In the genomic region with DNA sequence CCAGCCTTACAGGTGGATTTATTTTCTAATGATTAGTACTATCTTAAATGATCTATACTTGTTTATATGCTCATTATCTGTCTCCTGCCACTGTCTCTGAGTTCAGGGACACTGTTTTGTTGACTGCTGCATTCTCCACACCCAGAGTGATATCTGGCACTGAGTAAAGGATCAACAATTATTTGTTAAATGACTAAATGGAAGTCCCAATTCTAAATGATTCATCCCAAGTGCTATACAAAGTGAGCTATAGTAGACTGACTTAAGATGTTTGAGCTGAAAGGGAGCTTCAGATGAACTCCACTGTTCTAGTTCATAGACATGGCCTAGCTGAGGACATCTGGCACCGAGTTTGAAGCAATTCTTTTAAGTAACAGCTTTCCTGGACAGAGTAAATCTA, we compare ENCODE assay signal across 1 cellular context.
TF ChIP-seq lines count a peak whose summit lies in the region.

No MANE protein-coding gene starts in this region.

TF ChIP-seq in endothelial cell of umbilical vein, 7 proteins besides CTCF, POLR2A, EP300 and RAD21:
- TF ChIP-seq POLR2AphosphoS5 (IDR thresholded peaks at IDR 0.05; ENCODE audit: insufficient read depth, low read depth, low read length), result no peak
